17 cellular contexts compared by ENCODE assay signal in genomic region chr4:69497886-69498395, GRCh38. TPM values are rescaled to one million over a fixed set of nuclear protein-coding genes. Genes with fewer than 3 reads are reported as not detected.
A peak's percentile ranks its signal among the peaks of the same experiment; 100 is the strongest.
DNase-seq lines count a peak whose midpoint lies in the region; TF ChIP-seq lines count a peak whose summit lies in the region.
"Had no signal": no experiment of that assay in that cellular context is flagged by ENCODE, and none has a peak within 500 bp of the region (broad histone marks: within the 10 kb centered on the region; RNA-seq: fewer than 3 reads in every experiment).

No MANE protein-coding gene starts in this region.

- no peak for TF ChIP-seq CTCF in astrocyte of the spinal cord (IDR thresholded peaks at IDR 0.05; ENCODE audit: low read depth, low read length)

- no peak overlapping the region for H3K4me3 ChIP-seq in astrocyte of the spinal cord (ENCODE audit: low read depth, low read length)

- DNase-seq in A172 (ENCODE audit: low spot score) (peak; percentile 0), LHCN-M2 (ENCODE audit: low read depth) (peak; percentile 53), astrocyte of the spinal cord (ENCODE audit: low read depth, low spot score) (peak; percentile 39), myocyte (ENCODE audit: low read depth) (peak; percentile 8), NCI-H2081 (lab: John Stamatoyannopoulos, UW) (no peak), cerebellar cortex (ENCODE audit: low spot score) (no peak)
- DNase-seq in activated effector memory CD4-positive, alpha-beta T cell treated with anti-CD3 and anti-CD28 coated beads, Interleukin-2, amount 50 U/mL, for 16 hours: no peak
- DNase-seq in activated naive CD4-positive, alpha-beta T cell treated with anti-CD3 and anti-CD28 coated beads, Interleukin-2, amount 50 U/mL, for 16 hours: no peak
- DNase-seq: COR-L47, DMS153, HCEC 1CT, MM.1S, NCI-H1092 treated with DMSO at 0.1 percent for 48 hours, NCI-H1694, NCI-H226, NCI-H524 treated with DMSO at 0.1 percent for 48 hours had no signal

- in situ Hi-C loops in astrocyte of the spinal cord (cut with HindIII; ENCODE audit: low sequenced_read_pairs): no loop called here

RNA-seq across cellular contexts. Expression of gene UGT2B4, which starts 2.2 kb away (rescaled TPM):
- total RNA-seq in A172 (2014; rRNA removed; shearing (Covaris generic)): not detected in 2 replicates
- not detected in 2 replicates for total RNA-seq in LHCN-M2 (2014; rRNA removed)
- polyA plus RNA-seq in LHCN-M2 (2012): not detected
- 1.2 and 6.6 TPM in 2 replicates for total RNA-seq in myocyte
- polyA plus RNA-seq in myocyte (2012): 2.5 TPM
- total RNA-seq: A673 had no signal

Comparison
In these comparisons a context has a peak if more than half of its experiments do, and no peak if none do; other contexts are left out.
1. DNase-seq: peak in A172 (single experiment), LHCN-M2 (single experiment), astrocyte of the spinal cord (single experiment) and myocyte (single experiment); none in activated effector memory CD4-positive, alpha-beta T cell treated with anti-CD3 and anti-CD28 coated beads, Interleukin-2, amount 50 U/mL, for 16 hours (single experiment), NCI-H2081 (0 of 2), cerebellar cortex (single experiment) and activated naive CD4-positive, alpha-beta T cell treated with anti-CD3 and anti-CD28 coated beads, Interleukin-2, amount 50 U/mL, for 16 hours (single experiment).